Comparison of ENCODE assay signal across 17 cellular contexts in the genomic region with DNA sequence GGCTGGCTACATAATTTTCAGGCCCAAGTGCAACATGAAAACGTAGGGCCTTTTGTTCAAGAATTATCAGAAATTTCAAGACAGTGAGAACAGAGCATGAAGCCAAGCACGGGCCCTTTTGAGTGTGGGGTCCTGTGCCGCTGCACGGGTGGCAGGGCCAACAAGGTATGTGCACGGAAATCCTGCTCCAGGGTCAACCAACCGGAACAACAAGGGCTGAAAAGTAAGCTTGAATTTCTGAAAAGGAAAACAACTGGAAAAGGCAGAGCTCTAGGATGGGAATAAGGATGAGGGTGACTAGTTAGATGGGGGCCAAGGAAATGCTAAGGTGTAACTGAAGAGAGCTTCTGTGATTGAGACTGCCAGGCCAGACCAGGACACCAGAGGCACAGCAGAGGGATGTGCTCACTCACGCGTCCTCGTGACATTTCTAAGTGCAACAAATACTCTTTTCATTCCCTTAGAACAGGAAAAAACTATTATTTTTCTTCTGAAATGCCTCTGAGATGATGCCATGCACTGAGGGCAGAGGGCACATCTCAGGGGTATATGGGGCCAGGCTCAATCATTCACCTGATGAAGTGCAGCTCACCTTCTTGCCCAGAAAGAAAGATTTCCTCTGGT.
A peak's percentile ranks its signal among the peaks of the same experiment; 100 is the strongest.
DNase-seq lines count a peak whose midpoint lies in the region; ATAC-seq and TF ChIP-seq lines count a peak whose summit lies in the region.
"Had no signal": no experiment of that assay in that cellular context is flagged by ENCODE, and none has a peak within 500 bp of the region (broad histone marks: within the 10 kb centered on the region; RNA-seq: fewer than 3 reads in every experiment).

No MANE protein-coding gene starts in this region.

- H3K36me3 ChIP-seq in left ventricle myocardium inferior: no peaks in the 10 kb centered on the region
- no peaks in the 10 kb centered on the region for H3K36me3 ChIP-seq in tibial nerve

- H3K27ac Mint-ChIP-seq in chondrocyte (ENCODE audit: unreplicated experiment) (no peak overlapping the region), nephron (peak overlapping the region; percentile 96 to 100 (median 99))
- no peak overlapping the region for H3K27ac Mint-ChIP-seq in effector memory CD8-positive, alpha-beta T cell
- H3K27ac Mint-ChIP-seq: activated B cell treated with CpG ODN at 0.5 μM for 24 hours; activated CD8-positive, alpha-beta T cell treated with anti-CD3 and anti-CD28 coated beads, Interleukin-2, amount 10 ng/mL, durations not matched to agents 7 days and 5 days; activated T-helper 1 cell treated with anti-CD3 and anti-CD28 coated beads, Interleukin-12 subunit alpha, Interleukin-12 subunit beta, Interleukin-2, Interleukin-4 antibody, amounts not matched to agents 30 ng/mL and 10 ng/mL and 1 ng/mL, durations not matched to agents 14 hours and 24 hours and 36 hours; CD8-positive, alpha-beta T cell had no signal

- H3K9me3 ChIP-seq in left ventricle myocardium inferior (replicated peaks): no peaks in the 10 kb centered on the region
- H3K9me3 ChIP-seq in tibial nerve: no peaks in the 10 kb centered on the region

- H3K36me3 Mint-ChIP-seq in chondrocyte (ENCODE audit: low read depth) (no peaks in the 10 kb centered on the region), nephron (ENCODE audit: low read depth) (peaks cover 3% of the 10 kb centered on the region)
- H3K36me3 Mint-ChIP-seq in effector memory CD8-positive, alpha-beta T cell (ENCODE audit: insufficient read depth): peaks cover 3% of the 10 kb centered on the region

- H3K27ac ChIP-seq in left ventricle myocardium inferior (replicated peaks): peak overlapping the region; percentile 88
- peak overlapping the region in 3 of 4 donors; percentile 54 to 89 (median 80) for H3K27ac ChIP-seq in tibial nerve
- H3K27ac ChIP-seq: foreskin keratinocyte had no signal

- H3K4me3 Mint-ChIP-seq in chondrocyte (ENCODE audit: unreplicated experiment) (no peak overlapping the region), nephron (peak overlapping the region in 1 of 3 experiments; percentile 45)
- H3K4me3 Mint-ChIP-seq in effector memory CD8-positive, alpha-beta T cell: no peak overlapping the region
- H3K4me3 Mint-ChIP-seq: activated B cell treated with CpG ODN at 0.5 μM for 24 hours; activated CD8-positive, alpha-beta T cell treated with anti-CD3 and anti-CD28 coated beads, Interleukin-2, amount 10 ng/mL, durations not matched to agents 7 days and 5 days; activated T-helper 1 cell treated with anti-CD3 and anti-CD28 coated beads, Interleukin-12 subunit alpha, Interleukin-12 subunit beta, Interleukin-2, Interleukin-4 antibody, amounts not matched to agents 30 ng/mL and 10 ng/mL and 1 ng/mL, durations not matched to agents 14 hours and 24 hours and 36 hours; CD8-positive, alpha-beta T cell; naive thymus-derived CD8-positive, alpha-beta T cell had no signal

- no peaks in the 10 kb centered on the region for H3K27me3 Mint-ChIP-seq in chondrocyte (ENCODE audit: low read depth)
- H3K27me3 Mint-ChIP-seq in nephron (ENCODE audit: low read depth): no peaks in the 10 kb centered on the region
- no peaks in the 10 kb centered on the region for H3K27me3 Mint-ChIP-seq in effector memory CD8-positive, alpha-beta T cell
- H3K27me3 Mint-ChIP-seq: activated B cell treated with CpG ODN at 0.5 μM for 24 hours; naive thymus-derived CD8-positive, alpha-beta T cell had no signal

- no peak for TF ChIP-seq CTCF in left ventricle myocardium inferior (IDR thresholded peaks at IDR 0.05; ENCODE audit: borderline replicate concordance)
- no peak for TF ChIP-seq CTCF in chondrocyte (IDR thresholded peaks at IDR 0.05)
- TF ChIP-seq CTCF in nephron (IDR thresholded peaks at IDR 0.05; ENCODE audit: unreplicated experiment in 3 of 3): no peak
- no peak for TF ChIP-seq CTCF in tibial nerve (IDR thresholded peaks at IDR 0.05)

- ATAC-seq in Right ventricle myocardium inferior (no peak), GM21717 (IDR thresholded peaks at IDR 0.05; ENCODE audit: unreplicated experiment) (no peak)
- ATAC-seq in effector memory CD8-positive, alpha-beta T cell (replicated peaks): no peak
- ATAC-seq: activated CD8-positive, alpha-beta T cell treated with anti-CD3 and anti-CD28 coated beads, Interleukin-2, amount 10 ng/mL, durations not matched to agents 7 days and 5 days; CD8-positive, alpha-beta T cell; foreskin keratinocyte; HCT116; naive thymus-derived CD8-positive, alpha-beta T cell had no signal

- no peak overlapping the region for H3K4me3 ChIP-seq in left ventricle myocardium inferior
- H3K4me3 ChIP-seq in tibial nerve: no peak overlapping the region

- H3K27me3 ChIP-seq in left ventricle myocardium inferior (ENCODE audit: low read depth) (no peaks in the 10 kb centered on the region), tibial nerve (no peaks in the 10 kb centered on the region)
- H3K27me3 ChIP-seq: foreskin keratinocyte had no signal

- intact Hi-C loops in left ventricle myocardium inferior (cut with micrococcal nuclease) (no loop called here), Right ventricle myocardium inferior (cut with DNase I) (no loop called here)

- TF ChIP-seq EP300 in tibial nerve (IDR thresholded peaks at IDR 0.05): no peak

- 52 to 54% methylated on average over 9 of the region's 9 CpGs for WGBS in tibial nerve, 2 donors

- no peak for TF ChIP-seq POLR2A in tibial nerve (IDR thresholded peaks at IDR 0.05)

- H3K4me1 Mint-ChIP-seq in chondrocyte (ENCODE audit: low read depth) (peaks cover 38% of the 10 kb centered on the region), nephron (peaks cover 58% of the 10 kb centered on the region)
- peaks cover 14 to 26% of the 10 kb centered on the region in 2 donors for H3K4me1 Mint-ChIP-seq in effector memory CD8-positive, alpha-beta T cell (ENCODE audit: low read depth in 2 of 2)

- no peaks in the 10 kb centered on the region for H3K9me3 Mint-ChIP-seq in chondrocyte (ENCODE audit: low read depth)
- no peaks in the 10 kb centered on the region for H3K9me3 Mint-ChIP-seq in nephron
- no peaks in the 10 kb centered on the region for H3K9me3 Mint-ChIP-seq in effector memory CD8-positive, alpha-beta T cell
- H3K9me3 Mint-ChIP-seq: activated B cell treated with CpG ODN at 0.5 μM for 24 hours; activated T-helper 1 cell treated with anti-CD3 and anti-CD28 coated beads, Interleukin-12 subunit alpha, Interleukin-12 subunit beta, Interleukin-2, Interleukin-4 antibody, amounts not matched to agents 30 ng/mL and 10 ng/mL and 1 ng/mL, durations not matched to agents 14 hours and 24 hours and 36 hours; CD8-positive, alpha-beta T cell; naive thymus-derived CD8-positive, alpha-beta T cell had no signal

- DNase-seq in left ventricle myocardium inferior (no peak), Right ventricle myocardium inferior (ENCODE audit: missing footprints) (no peak), chondrocyte (ENCODE audit: low spot score) (peak; percentile 66), tibial nerve (ENCODE audit: low spot score in 2 of 2) (no peak), NCI-H1048 (lab: John Stamatoyannopoulos, UW) (no peak)
- no peak for DNase-seq in effector memory CD8-positive, alpha-beta T cell
- DNase-seq: activated B cell treated with CpG ODN at 0.5 μM for 24 hours; activated CD8-positive, alpha-beta T cell treated with anti-CD3 and anti-CD28 coated beads, Interleukin-2, amount 10 ng/mL, durations not matched to agents 7 days and 5 days; CD8-positive, alpha-beta T cell; EL; foreskin keratinocyte; naive thymus-derived CD8-positive, alpha-beta T cell; NCI-H1436 had no signal

- H3K4me1 ChIP-seq in left ventricle myocardium inferior: peaks cover 53% of the 10 kb centered on the region
- H3K4me1 ChIP-seq in tibial nerve: peaks cover 3 to 58% (median 43%) of the 10 kb centered on the region in 4 donors
- H3K4me1 ChIP-seq: foreskin keratinocyte had no signal

Comparison
In these comparisons a context has a peak if more than half of its experiments do, and no peak if none do; other contexts are left out.
1. H3K27ac Mint-ChIP-seq: peak in nephron (3 of 3); none in chondrocyte (single experiment) and effector memory CD8-positive, alpha-beta T cell (0 of 2).